ENCODE assay signal across 25 cellular contexts in genomic region chr6:47292944-47293343, GRCh38. TPM values are rescaled to one million over a fixed set of nuclear protein-coding genes. Genes with fewer than 3 reads are reported as not detected.
DNase-seq lines count a peak whose midpoint lies in the region; ATAC-seq and TF ChIP-seq lines count a peak whose summit lies in the region.
"Had no signal": no experiment of that assay in that cellular context is flagged by ENCODE, and none has a peak within 500 bp of the region (broad histone marks: within the 10 kb centered on the region; RNA-seq: fewer than 3 reads in every experiment).

No MANE protein-coding gene starts in this region.

- no peak for TF ChIP-seq CTCF in brain microvascular endothelial cell (IDR thresholded peaks at IDR 0.05; ENCODE audit: low read depth, low read length, missing control alignments)
- TF ChIP-seq CTCF in fibroblast of pulmonary artery (IDR thresholded peaks at IDR 0.05; ENCODE audit: low read length, missing control alignments): no peak
- no peak for TF ChIP-seq CTCF in colonic mucosa (IDR thresholded peaks at IDR 0.05)

- in situ Hi-C loops in brain microvascular endothelial cell (cut with HindIII; ENCODE audit: low pct_ligation_motif_present, low sequenced_read_pairs): no loop called here

- intact Hi-C loops in colonic mucosa (cut with DNase I): no loop called here

- peaks cover 7% of the 10 kb centered on the region; the same call in 1 of the 2 replicates for H3K36me3 ChIP-seq in ACC112 (ENCODE audit: insufficient read depth, low read length)
- no peaks in the 10 kb centered on the region for H3K36me3 ChIP-seq in brain microvascular endothelial cell (replicated peaks)
- no peaks in the 10 kb centered on the region for H3K36me3 ChIP-seq in colonic mucosa
- H3K36me3 ChIP-seq: ovary, right atrium auricular region had no signal

- peak overlapping the region; percentile 11; the same call in 1 of the 2 replicates for H3K27ac ChIP-seq in ACC112 (ENCODE audit: low read depth, low read length)
- no peak overlapping the region for H3K27ac ChIP-seq in brain microvascular endothelial cell
- no peak overlapping the region for H3K27ac ChIP-seq in colonic mucosa
- H3K27ac ChIP-seq: C4-2B, hepatocyte, ovary, right atrium auricular region had no signal

- H3K9me3 ChIP-seq in colonic mucosa: no peaks in the 10 kb centered on the region
- H3K9me3 ChIP-seq: ovary, right atrium auricular region had no signal

- H3K27me3 ChIP-seq in ACC112 (ENCODE audit: insufficient read depth, low read length) (no peaks in the 10 kb centered on the region), brain microvascular endothelial cell (replicated peaks) (no peaks in the 10 kb centered on the region), colonic mucosa (no peaks in the 10 kb centered on the region)
- H3K27me3 ChIP-seq: hepatocyte, ovary, right atrium auricular region had no signal

- H2AFZ ChIP-seq in ACC112 (ENCODE audit: low read length, unreplicated experiment): no peak overlapping the region
- H2AFZ ChIP-seq: hepatocyte had no signal

- no peak for ATAC-seq in GM21381 (IDR thresholded peaks at IDR 0.05; ENCODE audit: unreplicated experiment)
- ATAC-seq in GM18517 (IDR thresholded peaks at IDR 0.05; ENCODE audit: unreplicated experiment): no peak
- ATAC-seq in GM18868 (IDR thresholded peaks at IDR 0.05; ENCODE audit: unreplicated experiment): no peak

- H3K4me1 ChIP-seq in ACC112 (ENCODE audit: control insufficient read depth, insufficient read depth, low read length, unreplicated experiment): peaks cover 7% of the 10 kb centered on the region
- no peaks in the 10 kb centered on the region for H3K4me1 ChIP-seq in colonic mucosa

- peaks cover 35% of the 10 kb centered on the region for H3K79me2 ChIP-seq in ACC112 (ENCODE audit: control insufficient read depth, insufficient read depth, low read length, unreplicated experiment)

- H3K4me3 ChIP-seq in ACC112 (ENCODE audit: low read depth, low read length) (no peak overlapping the region), brain microvascular endothelial cell (ENCODE audit: low read depth, low read length) (no peak overlapping the region), fibroblast of pulmonary artery (replicated peaks; ENCODE audit: low read depth, low read length) (no peak overlapping the region), colonic mucosa (no peak overlapping the region)
- H3K4me3 ChIP-seq: hepatocyte, ovary, right atrium auricular region had no signal

- DNase-seq in HS-5 (ENCODE audit: low read depth): peak; percentile 42
- peak; percentile 4 for DNase-seq in brain microvascular endothelial cell
- DNase-seq in fibroblast of pulmonary artery (ENCODE audit: low read depth): peak; percentile 24
- no peak for DNase-seq in colonic mucosa
- DNase-seq: activated CD4-positive, alpha-beta T cell treated with anti-CD3 and anti-CD28 coated beads for 4 hours; activated naive CD4-positive, alpha-beta T cell treated with Interleukin-2 at 50 U/mL for 16 hours; activated T-cell treated with anti-CD3 and anti-CD28 coated beads, Interleukin-2, amount 50 U/mL, for 48 hours; amniotic stem cell; GOT3; immature natural killer cell; KBM-7; NCI-H146; NCI-H2171 treated with DMSO at 0.1 percent for 48 hours; NCI-H524 treated with DMSO at 0.1 percent for 48 hours; ovary; RPMI8226; stimulated activated CD4-positive, alpha-beta T cell treated with anti-CD3 and anti-CD28 coated beads, Interleukin-4, amount 100 ng/mL, for 4 hours; stimulated activated naive CD4-positive, alpha-beta T cell had no signal

- H3K9ac ChIP-seq in colonic mucosa (ENCODE audit: low read depth in 2 of 2, low read length in 2 of 2): no peak overlapping the region

RNA-seq across cellular contexts. Expression of gene TNFRSF21, which starts 16.8 kb away (rescaled TPM):
- total RNA-seq in colonic mucosa: 100 to 1,000 TPM in 1 of 2 donors, 10 to 100 TPM in 1; 74.0 to 102 TPM
